In the genomic region with DNA sequence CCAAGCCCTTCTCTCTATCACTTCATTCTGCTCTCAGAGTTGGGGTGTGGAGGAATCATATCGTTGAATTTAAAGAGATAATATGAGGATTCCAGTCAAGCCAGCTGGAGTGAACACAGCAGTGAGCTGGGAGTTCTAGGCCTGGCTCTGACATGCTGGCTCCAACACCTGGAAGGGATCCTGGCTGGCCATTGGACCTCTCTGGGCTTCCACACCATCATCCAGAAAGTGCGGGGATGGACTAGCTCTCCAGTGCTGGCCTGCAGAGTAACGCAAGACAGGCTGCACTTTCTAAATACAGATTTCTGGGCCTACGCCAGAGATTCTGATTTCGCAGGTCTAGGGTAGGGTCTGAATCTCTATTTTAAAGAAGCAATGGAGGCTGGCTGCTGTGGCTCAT, we compare ENCODE assay signal across 17 cellular contexts. TPM values are rescaled to one million over a fixed set of nuclear protein-coding genes. Genes with fewer than 3 reads are reported as not detected.
DNase-seq lines count a peak whose midpoint lies in the region; ATAC-seq and TF ChIP-seq lines count a peak whose summit lies in the region.
"Had no signal": no experiment of that assay in that cellular context is flagged by ENCODE, and none has a peak within 500 bp of the region (broad histone marks: within the 10 kb centered on the region; RNA-seq: fewer than 3 reads in every experiment).

No MANE protein-coding gene starts in this region.

- no peak overlapping the region for H3K9ac ChIP-seq in neural progenitor cell

- TF ChIP-seq CTCF in RWPE1 (conservative IDR thresholded peaks at IDR 0.05; ENCODE audit: low read depth) (no peak), neural progenitor cell (IDR thresholded peaks at IDR 0.05) (no peak)

- CTCF ChIA-PET in RWPE1 (lab: Yijun Ruan, JAX), result interaction anchor here (0.7 kb wide), 1 partner anchor 123 kb away, joined by 3 read pairs; no protein-coding TSS in a partner anchor

- H3K36me3 ChIP-seq in neural progenitor cell, result no peaks in the 10 kb centered on the region
- H3K36me3 ChIP-seq: HAP-1 had no signal

- peaks cover 11% of the 10 kb centered on the region for H3K4me1 ChIP-seq in neural progenitor cell
- H3K4me1 ChIP-seq: HAP-1 had no signal

- H3K4me3 Mint-ChIP-seq in neural progenitor cell, result no peak overlapping the region
- H3K4me3 Mint-ChIP-seq: CD4-positive, alpha-beta memory T cell; HFFc6 had no signal

- no peaks in the 10 kb centered on the region for H3K36me3 Mint-ChIP-seq in neural progenitor cell
- H3K36me3 Mint-ChIP-seq: CD4-positive, alpha-beta memory T cell had no signal

- peaks cover 22% of the 10 kb centered on the region for H3K4me1 Mint-ChIP-seq in neural progenitor cell

- no peak overlapping the region for H3K4me2 ChIP-seq in neural progenitor cell

- no peaks in the 10 kb centered on the region for H3K27me3 ChIP-seq in neural progenitor cell

- H3K79me2 ChIP-seq in neural progenitor cell (ENCODE audit: low read depth), result no peaks in the 10 kb centered on the region

- DNase-seq in activated effector memory CD4-positive, alpha-beta T cell treated with anti-CD3 and anti-CD28 coated beads, Interleukin-2, amount 50 U/mL, for 16 hours, result peak; percentile 33
- no peak for DNase-seq in activated effector memory CD4-positive, alpha-beta T cell treated with Interleukin-2 at 50 U/mL for 16 hours
- DNase-seq in RWPE1 (ENCODE audit: low spot score), result no peak
- peak; percentile 57 for DNase-seq in mesenteric fat pad (ENCODE audit: low spot score)
- no peak for DNase-seq in neural progenitor cell (ENCODE audit: low spot score)
- DNase-seq in NOMO-1 (lab: John Stamatoyannopoulos, UW; ENCODE audit: unreplicated experiment in 2 of 2), result no peak
- DNase-seq: C1 segment of cervical spinal cord; Calu3; CD4-positive, alpha-beta memory T cell; COR-L47; DMS53; DMS79 treated with DMSO at 0.1 percent for 48 hours; GF-D8; GOT3; HFFc6 had no signal

- H3K9me3 Mint-ChIP-seq in neural progenitor cell, result no peaks in the 10 kb centered on the region
- H3K9me3 Mint-ChIP-seq: CD4-positive, alpha-beta memory T cell; HFFc6 had no signal

- H3F3A ChIP-seq in neural progenitor cell (ENCODE audit: low read depth), result no peaks in the 10 kb centered on the region

- no peaks in the 10 kb centered on the region for H3K9me3 ChIP-seq in neural progenitor cell (ENCODE audit: low read depth)
- H3K9me3 ChIP-seq: HAP-1 had no signal

- no peaks in the 10 kb centered on the region for H4K20me1 ChIP-seq in neural progenitor cell (ENCODE audit: low read depth)

- ATAC-seq in HG02981 (IDR thresholded peaks at IDR 0.05; ENCODE audit: unreplicated experiment), result no peak

- POLR2A ChIA-PET in RWPE1 (lab: Yijun Ruan, JAX; ENCODE audit: low non-redundant PET), result no interaction called here

- H3K27ac Mint-ChIP-seq in neural progenitor cell, result no peak overlapping the region
- H3K27ac Mint-ChIP-seq: CD4-positive, alpha-beta memory T cell; HFFc6 had no signal

- H3K27ac ChIP-seq in RWPE1 (0 out of 2 replicates have a peak overlapping the region, but pooled peaks have one; percentile 19), neural progenitor cell (no peak overlapping the region)

- no peak overlapping the region for H2AFZ ChIP-seq in neural progenitor cell (replicated peaks)

- H3K4me3 ChIP-seq in neural progenitor cell, result no peak overlapping the region
- H3K4me3 ChIP-seq: HAP-1 had no signal

- peaks cover 4% of the 10 kb centered on the region for H3K27me3 Mint-ChIP-seq in neural progenitor cell (ENCODE audit: insufficient read depth, low read depth)
- H3K27me3 Mint-ChIP-seq: CD4-positive, alpha-beta memory T cell had no signal

RNA-seq across cellular contexts. Expression of a gene that starts 34.8 kb away (rescaled TPM):
- total RNA-seq in mesenteric fat pad (105 TPM), neural progenitor cell (ENCODE audit: low replicate concordance) (7.2 and 14.2 TPM in 2 replicates)

RNA-seq across cellular contexts. Expression of a gene that starts 50.3 kb away (rescaled TPM):
- total RNA-seq in mesenteric fat pad (9.8 TPM), neural progenitor cell (ENCODE audit: low replicate concordance) (0.09 TPM in 1 of 2 replicates, not detected in the other)

Comparison
In these comparisons a context has a peak if more than half of its experiments do, and no peak if none do; other contexts are left out.
1. DNase-seq: peak in activated effector memory CD4-positive, alpha-beta T cell treated with anti-CD3 and anti-CD28 coated beads, Interleukin-2, amount 50 U/mL, for 16 hours (single experiment) and mesenteric fat pad (single experiment); none in activated effector memory CD4-positive, alpha-beta T cell treated with Interleukin-2 at 50 U/mL for 16 hours (single experiment), RWPE1 (single experiment), neural progenitor cell (single experiment) and NOMO-1 (0 of 2).